Comparison of ENCODE assay signal across 15 cellular contexts in genomic region chr12:4962539-4963486, GRCh38. TPM values are rescaled to one million over a fixed set of nuclear protein-coding genes. Genes with fewer than 3 reads are reported as not detected.
A peak's percentile ranks its signal among the peaks of the same experiment; 100 is the strongest.
DNase-seq lines count a peak whose midpoint lies in the region; ATAC-seq and TF ChIP-seq lines count a peak whose summit lies in the region.
"Had no signal": no experiment of that assay in that cellular context is flagged by ENCODE, and none has a peak within 500 bp of the region (broad histone marks: within the 10 kb centered on the region; RNA-seq: fewer than 3 reads in every experiment).

No MANE protein-coding gene starts in this region.

- in situ Hi-C loops in KBM-7 (cut with MboI; ENCODE audit: low pct_unique_long_range_greater_than_20kb, low sequenced_read_pairs) = no loop called here

- peaks cover 49% of the 10 kb centered on the region for H3K27me3 Mint-ChIP-seq in Caco-2 (ENCODE audit: insufficient read depth, unreplicated experiment)

- BruUV-seq in Caco-2 (replicated peaks; lab: Mats Ljungman, UMichigan) = no TSS peak

- H3K27ac Mint-ChIP-seq in Caco-2 (ENCODE audit: unreplicated experiment) = no peak overlapping the region
- H3K27ac Mint-ChIP-seq: activated CD4-positive, alpha-beta T cell treated with anti-CD3 and anti-CD28 coated beads, Interleukin-2, amount 10 ng/mL, durations not matched to agents 7 days and 5 days; natural killer cell had no signal

- H3K36me3 ChIP-seq in Caco-2 (ENCODE audit: control insufficient read depth, insufficient read depth, low read length) = no peaks in the 10 kb centered on the region
- H3K36me3 ChIP-seq: ascending aorta, sigmoid colon had no signal

- no peak for ATAC-seq in HG03442 (IDR thresholded peaks at IDR 0.05; ENCODE audit: unreplicated experiment)

- DNase-seq in Caco-2 (peak; percentile 47 to 65), KBM-7 (peak; percentile 0), RPMI8226 (peak; percentile 30), iPS-NIHi7 (ENCODE audit: extremely low spot score) (peak; percentile 65), epidermal melanocyte (ENCODE audit: insufficient read length, low spot score) (no peak), pons (ENCODE audit: low spot score) (no peak)
- DNase-seq in activated CD4-positive, CD25-positive, alpha-beta regulatory T cell treated with anti-CD3 and anti-CD28 coated beads, Interleukin-2, amount 50 U/mL, for 72 hours = no peak
- DNase-seq: activated CD4-positive, alpha-beta T cell treated with anti-CD3 and anti-CD28 coated beads, Interleukin-2, amount 10 ng/mL, durations not matched to agents 7 days and 5 days; effector memory CD4-positive, alpha-beta T cell; Karpas-422; natural killer cell; NCI-H524; sigmoid colon had no signal

- TF ChIP-seq CTCF in Caco-2 (IDR thresholded peaks at IDR 0.05; ENCODE audit: insufficient read depth in 1 of 2, low read depth in 1 of 2, low read length in 1 of 2, severe bottlenecking in 1 of 2, unreplicated experiment in 1 of 2) = no peak

- H3K36me3 Mint-ChIP-seq in Caco-2 (ENCODE audit: insufficient read depth, unreplicated experiment) = no peaks in the 10 kb centered on the region
- H3K36me3 Mint-ChIP-seq: natural killer cell had no signal

- peaks cover 13% of the 10 kb centered on the region for H3K4me1 ChIP-seq in Caco-2
- H3K4me1 ChIP-seq: ascending aorta had no signal

- POLR2A ChIA-PET in Caco-2 (lab: Charles Lee) = no interaction called here

- intact Hi-C loops in Caco-2 (cut with micrococcal nuclease; ENCODE audit: unreplicated experiment) = no loop called here

- H3K4me1 Mint-ChIP-seq in Caco-2 (ENCODE audit: low read depth, unreplicated experiment) = peaks cover 16% of the 10 kb centered on the region
- H3K4me1 Mint-ChIP-seq: activated CD4-positive, alpha-beta T cell treated with anti-CD3 and anti-CD28 coated beads, Interleukin-2, amount 10 ng/mL, durations not matched to agents 7 days and 5 days; natural killer cell had no signal

- no peaks in the 10 kb centered on the region for H3K9me3 ChIP-seq in Caco-2
- H3K9me3 ChIP-seq: ascending aorta, sigmoid colon had no signal

- H3K4me3 ChIP-seq in Caco-2 (ENCODE audit: low read depth, low read length) = no peak overlapping the region
- H3K4me3 ChIP-seq: ascending aorta, sigmoid colon had no signal

- CTCF ChIA-PET in Caco-2 (lab: Charles Lee) = interaction anchor here (0.8 to 1.8 kb wide), 3 partner anchors 24 to 107 kb away, joined by 3 to 7 read pairs (median 5); no protein-coding TSS in a partner anchor

- H3K9me3 Mint-ChIP-seq in Caco-2 (ENCODE audit: unreplicated experiment) = no peaks in the 10 kb centered on the region
- H3K9me3 Mint-ChIP-seq: activated CD4-positive, alpha-beta T cell treated with anti-CD3 and anti-CD28 coated beads, Interleukin-2, amount 10 ng/mL, durations not matched to agents 7 days and 5 days; natural killer cell had no signal

- no peak overlapping the region for H3K4me3 Mint-ChIP-seq in Caco-2 (ENCODE audit: unreplicated experiment)
- H3K4me3 Mint-ChIP-seq: activated CD4-positive, alpha-beta T cell treated with anti-CD3 and anti-CD28 coated beads, Interleukin-2, amount 10 ng/mL, durations not matched to agents 7 days and 5 days; natural killer cell had no signal

- peaks cover 4% of the 10 kb centered on the region; the same call in 1 of the 2 replicates for H3K27me3 ChIP-seq in Caco-2 (replicated peaks; ENCODE audit: control insufficient read depth, insufficient read depth, low read length)
- H3K27me3 ChIP-seq: ascending aorta, sigmoid colon had no signal

RNA-seq across cellular contexts. Expression of gene KCNA1, which starts 53.1 kb away (rescaled TPM):
- not detected in 2 replicates for total RNA-seq in Caco-2 (2022)
- total RNA-seq: activated CD4-positive, alpha-beta T cell treated with anti-CD3 and anti-CD28 coated beads, Interleukin-2, amount 10 ng/mL, durations not matched to agents 7 days and 5 days; ascending aorta; natural killer cell had no signal

Comparison
In these comparisons a context has a peak if more than half of its experiments do, and no peak if none do; other contexts are left out.
1. DNase-seq: peak in Caco-2 (2 of 2), KBM-7 (single experiment), RPMI8226 (single experiment) and iPS-NIHi7 (single experiment); none in epidermal melanocyte (single experiment), activated CD4-positive, CD25-positive, alpha-beta regulatory T cell treated with anti-CD3 and anti-CD28 coated beads, Interleukin-2, amount 50 U/mL, for 72 hours (single experiment) and pons (single experiment).